Comparison of ENCODE assay signal across 20 cellular contexts in genomic region chr6:14739830-14740229, GRCh38.
DNase-seq lines count a peak whose midpoint lies in the region; ATAC-seq and TF ChIP-seq lines count a peak whose summit lies in the region.
"Had no signal": no experiment of that assay in that cellular context is flagged by ENCODE, and none has a peak within 500 bp of the region (broad histone marks: within the 10 kb centered on the region; RNA-seq: fewer than 3 reads in every experiment).

No MANE protein-coding gene starts in this region.

- H3K14ac ChIP-seq in trophoblast cell (ENCODE audit: low read length): no peak overlapping the region

- H3K36me3 Mint-ChIP-seq in activated CD8-positive, alpha-beta T cell treated with anti-CD3 and anti-CD28 coated beads for 36 hours (ENCODE audit: low read depth): peaks cover 5% of the 10 kb centered on the region
- H3K36me3 Mint-ChIP-seq in activated CD8-positive, alpha-beta T cell treated with anti-CD3 and anti-CD28 coated beads, Interleukin-2, amount 10 ng/mL, durations not matched to agents 7 days and 5 days (ENCODE audit: low read depth): peaks cover 2% of the 10 kb centered on the region

- 86% methylated on average over 3 of the region's 7 CpGs for WGBS in mammary epithelial cell (ENCODE audit: low coverage, missing lambda C conversion rate)
- no CpG with 5 or more reads among the region's 7 CpGs for WGBS in trophoblast cell (ENCODE audit: extremely low coverage, insufficient coverage, insufficient read length)
- WGBS in mesendoderm (ENCODE audit: extremely low coverage, insufficient coverage, low lambda C conversion rate): no CpG with 5 or more reads among the region's 7 CpGs

- no peak overlapping the region for H2BK15ac ChIP-seq in mesendoderm (replicated peaks; ENCODE audit: low read depth)

- H2BK120ac ChIP-seq in trophoblast cell (ENCODE audit: insufficient read depth, low read length, poor library complexity): no peak overlapping the region
- no peak overlapping the region for H2BK120ac ChIP-seq in mesendoderm (ENCODE audit: low read depth, low read length)

- intact Hi-C loops in activated CD8-positive, alpha-beta T cell treated with anti-CD3 and anti-CD28 coated beads for 36 hours (cut with micrococcal nuclease): no loop called here
- intact Hi-C loops in mammary epithelial cell (cut with micrococcal nuclease): loop anchor here (5.0 to 10.0 kb wide), 3 partner anchors 73 to 392 kb away; no protein-coding TSS in a partner anchor

- no peak overlapping the region for H2BK12ac ChIP-seq in trophoblast cell (ENCODE audit: low read length)

- no peak overlapping the region for H3K4me3 Mint-ChIP-seq in activated CD8-positive, alpha-beta T cell treated with anti-CD3 and anti-CD28 coated beads for 36 hours
- no peak overlapping the region for H3K4me3 Mint-ChIP-seq in activated CD8-positive, alpha-beta T cell treated with anti-CD3 and anti-CD28 coated beads, Interleukin-2, amount 10 ng/mL, durations not matched to agents 7 days and 5 days
- H3K4me3 Mint-ChIP-seq: CD4-positive, alpha-beta T cell had no signal

- H3K23ac ChIP-seq in trophoblast cell (ENCODE audit: low read length) (no peak overlapping the region), mesendoderm (ENCODE audit: low read length) (no peak overlapping the region)

- H3K79me2 ChIP-seq in mammary epithelial cell (ENCODE audit: insufficient read depth, low read length): no peaks in the 10 kb centered on the region
- no peaks in the 10 kb centered on the region for H3K79me2 ChIP-seq in trophoblast cell (ENCODE audit: control insufficient read depth, insufficient read depth, low read length, poor library complexity)
- H3K79me2 ChIP-seq in mesendoderm (ENCODE audit: control insufficient read depth, insufficient read depth, low read length): no peaks in the 10 kb centered on the region

- no peaks in the 10 kb centered on the region for H3K9me3 ChIP-seq in mammary epithelial cell (replicated peaks; ENCODE audit: insufficient read depth, low read length)
- H3K9me3 ChIP-seq in trophoblast cell (ENCODE audit: insufficient read depth, low read depth, low read length): no peaks in the 10 kb centered on the region

- H2AFZ ChIP-seq in mammary epithelial cell (ENCODE audit: low read depth, low read length): peak overlapping the region; percentile 3
- H2AFZ ChIP-seq in trophoblast cell (ENCODE audit: insufficient read depth, low read length, poor library complexity): no peak overlapping the region

- H3K4me3 ChIP-seq in mammary epithelial cell (replicated peaks in 1 of 3; ENCODE audit: insufficient read depth in 1 of 3, low read depth in 2 of 3, low read length in 3 of 3) (no peak overlapping the region), trophoblast cell (ENCODE audit: low read depth, low read length) (no peak overlapping the region), mesendoderm (ENCODE audit: low read length) (no peak overlapping the region)
- H3K4me3 ChIP-seq: K562 had no signal

- H3K4ac ChIP-seq in trophoblast cell (ENCODE audit: low read depth, low read length): no peak overlapping the region
- no peak overlapping the region for H3K4ac ChIP-seq in mesendoderm (ENCODE audit: low read depth, low read length)

- H4K5ac ChIP-seq in mesendoderm (ENCODE audit: low read length): no peak overlapping the region

- dilution Hi-C loops in mammary epithelial cell (cut with HindIII; ENCODE audit: low sequenced_read_pairs): no loop called here

- no peak overlapping the region for H3K4me2 ChIP-seq in mammary epithelial cell (ENCODE audit: insufficient read depth, low read depth, low read length)
- H3K4me2 ChIP-seq in trophoblast cell (ENCODE audit: low read length): no peak overlapping the region
- H3K4me2 ChIP-seq in mesendoderm (ENCODE audit: low read length): no peak overlapping the region

- no peak for TF ChIP-seq CTCF in activated CD8-positive, alpha-beta T cell treated with anti-CD3 and anti-CD28 coated beads for 36 hours (IDR thresholded peaks at IDR 0.05)
- no peak for TF ChIP-seq CTCF in mammary epithelial cell (conservative IDR thresholded peaks at IDR 0.05 in 1 of 2, IDR thresholded peaks at IDR 0.05 in 1 of 2; ENCODE audit: extremely low read depth in 1 of 2, insufficient read depth in 1 of 2, low read depth in 1 of 2, low read length in 2 of 2)

- no peak overlapping the region for H2AK5ac ChIP-seq in trophoblast cell (ENCODE audit: low read length)
- H2AK5ac ChIP-seq in mesendoderm (ENCODE audit: low read length): no peak overlapping the region

- CTCF ChIA-PET in activated CD8-positive, alpha-beta T cell treated with anti-CD3 and anti-CD28 coated beads for 36 hours (lab: Charles Lee): interaction anchor here (1.5 kb wide), 1 partner anchor 43 kb away, joined by 3 read pairs; no protein-coding TSS in a partner anchor
- CTCF ChIA-PET in activated CD8-positive, alpha-beta T cell treated with anti-CD3 and anti-CD28 coated beads, Interleukin-2, amount 10 ng/mL, durations not matched to agents 7 days and 5 days (lab: Charles Lee): no interaction called here
- CTCF ChIA-PET in mammary epithelial cell (lab: Charles Lee; ENCODE audit: low non-redundant PET): no interaction called here

- H3K27me3 ChIP-seq in mammary epithelial cell (ENCODE audit: insufficient read depth, low read length): no peaks in the 10 kb centered on the region
- H3K27me3 ChIP-seq in trophoblast cell (ENCODE audit: insufficient read depth, low read length): no peaks in the 10 kb centered on the region
- H3K27me3 ChIP-seq in mesendoderm (ENCODE audit: insufficient read depth, low read length, poor library complexity): no peaks in the 10 kb centered on the region

- H3K4me1 Mint-ChIP-seq in activated CD8-positive, alpha-beta T cell treated with anti-CD3 and anti-CD28 coated beads for 36 hours (ENCODE audit: low read depth): peaks cover 64% of the 10 kb centered on the region
- peaks cover 54% of the 10 kb centered on the region for H3K4me1 Mint-ChIP-seq in activated CD8-positive, alpha-beta T cell treated with anti-CD3 and anti-CD28 coated beads, Interleukin-2, amount 10 ng/mL, durations not matched to agents 7 days and 5 days (ENCODE audit: low read depth)

- no peak overlapping the region for H3K9ac ChIP-seq in mammary epithelial cell (ENCODE audit: insufficient read depth, low read length)
- no peak overlapping the region for H3K9ac ChIP-seq in trophoblast cell (ENCODE audit: low read length)
- H3K9ac ChIP-seq in mesendoderm (ENCODE audit: low read length): no peak overlapping the region

- H3K4me1 ChIP-seq in mammary epithelial cell (ENCODE audit: insufficient read depth, low read length) (peaks cover 37% of the 10 kb centered on the region), trophoblast cell (ENCODE audit: control insufficient read depth in 1 of 2, insufficient read depth in 2 of 2, low read length in 2 of 2) (peaks cover 0 to 4% of the 10 kb centered on the region in 2 experiments), mesendoderm (ENCODE audit: control insufficient read depth, low read depth, low read length) (no peaks in the 10 kb centered on the region)

- H3K9me3 Mint-ChIP-seq in activated CD8-positive, alpha-beta T cell treated with anti-CD3 and anti-CD28 coated beads for 36 hours: peaks cover 11% of the 10 kb centered on the region
- peaks cover 4% of the 10 kb centered on the region for H3K9me3 Mint-ChIP-seq in activated CD8-positive, alpha-beta T cell treated with anti-CD3 and anti-CD28 coated beads, Interleukin-2, amount 10 ng/mL, durations not matched to agents 7 days and 5 days (ENCODE audit: insufficient read depth)
- H3K9me3 Mint-ChIP-seq: CD4-positive, alpha-beta T cell had no signal

- H3K36me3 ChIP-seq in mammary epithelial cell (ENCODE audit: insufficient read depth, low read length): no peaks in the 10 kb centered on the region
- no peaks in the 10 kb centered on the region for H3K36me3 ChIP-seq in trophoblast cell (ENCODE audit: control insufficient read depth in 1 of 2, insufficient read depth in 2 of 2, low read length in 2 of 2)
- no peaks in the 10 kb centered on the region for H3K36me3 ChIP-seq in mesendoderm (ENCODE audit: control insufficient read depth, insufficient read depth, low read length)

- BruUV-seq in mammary epithelial cell (replicated peaks; lab: Mats Ljungman, UMichigan): no TSS peak

- POLR2A ChIA-PET in activated CD8-positive, alpha-beta T cell treated with anti-CD3 and anti-CD28 coated beads for 36 hours (lab: Charles Lee): no interaction called here
- POLR2A ChIA-PET in activated CD8-positive, alpha-beta T cell treated with anti-CD3 and anti-CD28 coated beads, Interleukin-2, amount 10 ng/mL, durations not matched to agents 7 days and 5 days (lab: Charles Lee): no interaction called here

- H4K12ac ChIP-seq in trophoblast cell (ENCODE audit: low read depth, low read length): no peak overlapping the region

- in situ Hi-C loops in mammary epithelial cell (cut with MboI; ENCODE audit: low sequenced_read_pairs in 2 of 2): loop anchor here in 1 of 2 donors (25.0 kb wide), 1 partner anchor 497 kb away; the partner anchor contains the start of gene JARID2

- DNase-seq in activated CD8-positive, alpha-beta T cell treated with anti-CD3 and anti-CD28 coated beads for 36 hours: no peak
- no peak for DNase-seq in activated CD8-positive, alpha-beta T cell treated with anti-CD3 and anti-CD28 coated beads, Interleukin-2, amount 10 ng/mL, durations not matched to agents 7 days and 5 days
- DNase-seq in ELR (ENCODE audit: low read depth): peak; percentile 48
- no peak for DNase-seq in mammary epithelial cell
- DNase-seq in trophoblast cell: peak; percentile 28 to 74
- DNase-seq in middle frontal gyrus (ENCODE audit: extremely low spot score, low spot score): no peak
- DNase-seq in mesendoderm: no peak
- DNase-seq: Calu3; CD4-positive, alpha-beta T cell; DMS79; GF-D8; GOT3; NCI-H1092; NCI-H1694 treated with DMSO at 0.1 percent for 48 hours; NCI-H2171; NCI-H446 treated with DMSO at 0.1 percent for 48 hours; Right ventricle myocardium superior had no signal

- H3K27me3 Mint-ChIP-seq in activated CD8-positive, alpha-beta T cell treated with anti-CD3 and anti-CD28 coated beads for 36 hours: no peaks in the 10 kb centered on the region
- H3K27me3 Mint-ChIP-seq in activated CD8-positive, alpha-beta T cell treated with anti-CD3 and anti-CD28 coated beads, Interleukin-2, amount 10 ng/mL, durations not matched to agents 7 days and 5 days (ENCODE audit: low read depth): no peaks in the 10 kb centered on the region
- H3K27me3 Mint-ChIP-seq: CD4-positive, alpha-beta T cell had no signal

- H3K27ac Mint-ChIP-seq in activated CD8-positive, alpha-beta T cell treated with anti-CD3 and anti-CD28 coated beads for 36 hours: peak overlapping the region; percentile 27
- no peak overlapping the region for H3K27ac Mint-ChIP-seq in activated CD8-positive, alpha-beta T cell treated with anti-CD3 and anti-CD28 coated beads, Interleukin-2, amount 10 ng/mL, durations not matched to agents 7 days and 5 days

- no peak for ATAC-seq in activated CD8-positive, alpha-beta T cell treated with anti-CD3 and anti-CD28 coated beads for 36 hours
- ATAC-seq in activated CD8-positive, alpha-beta T cell treated with anti-CD3 and anti-CD28 coated beads, Interleukin-2, amount 10 ng/mL, durations not matched to agents 7 days and 5 days: no peak
- no peak for ATAC-seq in HG02938 (IDR thresholded peaks at IDR 0.05; ENCODE audit: unreplicated experiment)
- ATAC-seq: K562, Panc1 had no signal

- no peaks in the 10 kb centered on the region for H3K79me1 ChIP-seq in trophoblast cell (ENCODE audit: low read length)
- H3K79me1 ChIP-seq in mesendoderm (ENCODE audit: low read length): no peaks in the 10 kb centered on the region

- H2BK5ac ChIP-seq in trophoblast cell (ENCODE audit: low read depth, low read length, poor library complexity): no peak overlapping the region
- H2BK5ac ChIP-seq in mesendoderm (ENCODE audit: low read length): no peak overlapping the region

- no peak overlapping the region for H3K56ac ChIP-seq in mesendoderm (ENCODE audit: low read length)

- H4K91ac ChIP-seq in trophoblast cell (ENCODE audit: low read depth, low read length): no peak overlapping the region

- no peak overlapping the region for H4K8ac ChIP-seq in trophoblast cell (ENCODE audit: low read depth, low read length)
- H4K8ac ChIP-seq in mesendoderm (ENCODE audit: low read depth, low read length): no peak overlapping the region

- H4K20me1 ChIP-seq in mammary epithelial cell (ENCODE audit: insufficient read depth, low read length): no peaks in the 10 kb centered on the region

- H3K18ac ChIP-seq in trophoblast cell (ENCODE audit: low read length) (no peak overlapping the region), mesendoderm (ENCODE audit: low read length) (no peak overlapping the region)

- no peak overlapping the region for H3K27ac ChIP-seq in mammary epithelial cell (ENCODE audit: insufficient read depth, low read depth, low read length)
- H3K27ac ChIP-seq in trophoblast cell (ENCODE audit: low read depth, low read length): no peak overlapping the region
- H3K27ac ChIP-seq in mesendoderm (ENCODE audit: low read depth, low read length): no peak overlapping the region

Comparison
In these comparisons a context has a peak if more than half of its experiments do, and no peak if none do; other contexts are left out.
1. DNase-seq: peak in ELR (single experiment) and trophoblast cell (2 of 2); none in activated CD8-positive, alpha-beta T cell treated with anti-CD3 and anti-CD28 coated beads for 36 hours (single experiment), activated CD8-positive, alpha-beta T cell treated with anti-CD3 and anti-CD28 coated beads, Interleukin-2, amount 10 ng/mL, durations not matched to agents 7 days and 5 days (single experiment), mammary epithelial cell (single experiment), middle frontal gyrus (single experiment) and mesendoderm (single experiment).